Comparison of ENCODE assay signal across 1 cellular context in genomic region chr13:45297456-45298205, GRCh38.
TF ChIP-seq lines count a peak whose summit lies in the region.

No MANE protein-coding gene starts in this region.

TF ChIP-seq in GM12878, 131 proteins besides CTCF, POLR2A, EP300 and RAD21 (continued from another document):
- TF ChIP-seq, protein P1, sequence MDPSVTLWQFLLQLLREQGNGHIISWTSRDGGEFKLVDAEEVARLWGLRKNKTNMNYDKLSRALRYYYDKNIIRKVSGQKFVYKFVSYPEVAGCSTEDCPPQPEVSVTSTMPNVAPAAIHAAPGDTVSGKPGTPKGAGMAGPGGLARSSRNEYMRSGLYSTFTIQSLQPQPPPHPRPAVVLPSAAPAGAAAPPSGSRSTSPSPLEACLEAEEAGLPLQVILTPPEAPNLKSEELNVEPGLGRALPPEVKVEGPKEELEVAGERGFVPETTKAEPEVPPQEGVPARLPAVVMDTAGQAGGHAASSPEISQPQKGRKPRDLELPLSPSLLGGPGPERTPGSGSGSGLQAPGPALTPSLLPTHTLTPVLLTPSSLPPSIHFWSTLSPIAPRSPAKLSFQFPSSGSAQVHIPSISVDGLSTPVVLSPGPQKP (IDR thresholded peaks at IDR 0.05; ENCODE audit: low read depth, low read length), result no peak
